ENCODE assay signal across 8 cellular contexts in genomic region chr1:28507646-28508434, GRCh38. TPM values are rescaled to one million over a fixed set of nuclear protein-coding genes. Genes with fewer than 3 reads are reported as not detected.
A peak's percentile ranks its signal among the peaks of the same experiment; 100 is the strongest.
DNase-seq lines count a peak whose midpoint lies in the region; ATAC-seq and TF ChIP-seq lines count a peak whose summit lies in the region.

No MANE protein-coding gene starts in this region.

- TF ChIP-seq CTCF in right atrium auricular region (IDR thresholded peaks at IDR 0.05) = no peak
- no peak for TF ChIP-seq CTCF in lung (IDR thresholded peaks at IDR 0.05; ENCODE audit: control extremely low read depth, extremely low read depth)
- TF ChIP-seq CTCF in type B pancreatic cell (conservative IDR thresholded peaks at IDR 0.05) = no peak

- no peak for ATAC-seq in Right ventricle myocardium inferior
- no peak for ATAC-seq in lung (ENCODE audit: insufficient read depth, low FRiP score)

- H3K9me3 Mint-ChIP-seq in activated naive CD8-positive, alpha-beta T cell (ENCODE audit: low read depth) = no peaks in the 10 kb centered on the region
- no peaks in the 10 kb centered on the region for H3K9me3 Mint-ChIP-seq in type B pancreatic cell

- DNase-seq in right atrium auricular region (ENCODE audit: low spot score) (no peak), Right ventricle myocardium inferior (ENCODE audit: missing footprints) (no peak), lung (ENCODE audit: low spot score) (no peak), type B pancreatic cell (ENCODE audit: extremely low spot score, unreplicated experiment) (no peak), NCI-H1092 (lab: John Stamatoyannopoulos, UW) (no peak), NCI-H1105 treated with DMSO at 0.1 percent for 48 hours (lab: John Stamatoyannopoulos, UW) (no peak)
- no peak for DNase-seq in effector CD8-positive, alpha-beta T cell (lab: John Stamatoyannopoulos, UW)

- H3K36me3 Mint-ChIP-seq in activated naive CD8-positive, alpha-beta T cell = peaks cover 32% of the 10 kb centered on the region
- peaks cover 51% of the 10 kb centered on the region for H3K36me3 Mint-ChIP-seq in type B pancreatic cell

- H3K9me3 ChIP-seq in right atrium auricular region (no peaks in the 10 kb centered on the region), lung (ENCODE audit: control insufficient read depth in 2 of 2, insufficient read depth in 1 of 2, low read length in 1 of 2) (no peaks in the 10 kb centered on the region)

- H3K4me3 Mint-ChIP-seq in activated naive CD8-positive, alpha-beta T cell = peak overlapping the region; percentile 97
- peak overlapping the region; percentile 97 for H3K4me3 Mint-ChIP-seq in type B pancreatic cell

- H3K4me3 ChIP-seq in right atrium auricular region = peak overlapping the region; percentile 69 to 78
- peak overlapping the region; percentile 27 for H3K4me3 ChIP-seq in lung

- intact Hi-C loops in Right ventricle myocardium inferior (cut with DNase I) = no loop called here

- peaks cover 37% of the 10 kb centered on the region for H3K4me1 Mint-ChIP-seq in activated naive CD8-positive, alpha-beta T cell (ENCODE audit: low read depth)
- peaks cover 36% of the 10 kb centered on the region for H3K4me1 Mint-ChIP-seq in type B pancreatic cell (ENCODE audit: unreplicated experiment)

- H3K4me1 ChIP-seq in right atrium auricular region = peaks cover 0 to 46% of the 10 kb centered on the region in 2 donors
- H3K4me1 ChIP-seq in lung (ENCODE audit: control insufficient read depth in 2 of 2, insufficient read depth in 2 of 2, low read length in 2 of 2) = peaks cover 9 to 15% of the 10 kb centered on the region in 2 donors

- WGBS in lung, 2 donors = 22 to 23% methylated on average over 10 of the region's 10 CpGs

- H3K36me3 ChIP-seq in right atrium auricular region (peaks cover 52% of the 10 kb centered on the region), lung (ENCODE audit: control insufficient read depth in 2 of 2, insufficient read depth in 2 of 2, low read length in 2 of 2) (peaks cover 24 to 32% of the 10 kb centered on the region in 2 donors)

- peak overlapping the region; percentile 99 for H3K27ac Mint-ChIP-seq in activated naive CD8-positive, alpha-beta T cell
- peak overlapping the region; percentile 98 for H3K27ac Mint-ChIP-seq in type B pancreatic cell

- H3K27ac ChIP-seq in right atrium auricular region (peak overlapping the region; percentile 23 to 85), lung (ENCODE audit: low read depth in 1 of 2, low read length in 1 of 2) (peak overlapping the region; percentile 10 to 76)

- no peaks in the 10 kb centered on the region for H3K27me3 ChIP-seq in right atrium auricular region
- H3K27me3 ChIP-seq in lung (ENCODE audit: control insufficient read depth, insufficient read depth) = no peaks in the 10 kb centered on the region

- no peaks in the 10 kb centered on the region for H3K27me3 Mint-ChIP-seq in activated naive CD8-positive, alpha-beta T cell
- H3K27me3 Mint-ChIP-seq in type B pancreatic cell = peaks cover 3% of the 10 kb centered on the region

RNA-seq across cellular contexts. Expression of gene RCC1, which starts 2.0 kb away (rescaled TPM):
- 1 to 10 TPM; 6.2 to 8.1 TPM for total RNA-seq in right atrium auricular region
- 8.5 TPM for total RNA-seq in Right ventricle myocardium inferior
- total RNA-seq in lung = 10 to 100 TPM; 22.9 to 25.6 TPM
- polyA plus RNA-seq in lung = 10 to 100 TPM; 32.0 to 34.3 TPM
- total RNA-seq in type B pancreatic cell (ENCODE audit: low replicate concordance) = 38.8 and 46.5 TPM in 2 replicates

RNA-seq across cellular contexts. Expression of gene TRNAU1AP, which starts 45.0 kb away (rescaled TPM):
- 10 to 100 TPM in 1 of 2 donors, 1 to 10 TPM in 1; 7.4 to 12.6 TPM for total RNA-seq in right atrium auricular region
- total RNA-seq in Right ventricle myocardium inferior = 15.9 TPM
- total RNA-seq in lung = 10 to 100 TPM; 32.1 to 40.2 TPM
- polyA plus RNA-seq in lung = 10 to 100 TPM; 25.4 to 28.4 TPM
- 26.9 and 33.7 TPM in 2 replicates for total RNA-seq in type B pancreatic cell (ENCODE audit: low replicate concordance)
